8 cellular contexts compared by ENCODE assay signal in the genomic region with DNA sequence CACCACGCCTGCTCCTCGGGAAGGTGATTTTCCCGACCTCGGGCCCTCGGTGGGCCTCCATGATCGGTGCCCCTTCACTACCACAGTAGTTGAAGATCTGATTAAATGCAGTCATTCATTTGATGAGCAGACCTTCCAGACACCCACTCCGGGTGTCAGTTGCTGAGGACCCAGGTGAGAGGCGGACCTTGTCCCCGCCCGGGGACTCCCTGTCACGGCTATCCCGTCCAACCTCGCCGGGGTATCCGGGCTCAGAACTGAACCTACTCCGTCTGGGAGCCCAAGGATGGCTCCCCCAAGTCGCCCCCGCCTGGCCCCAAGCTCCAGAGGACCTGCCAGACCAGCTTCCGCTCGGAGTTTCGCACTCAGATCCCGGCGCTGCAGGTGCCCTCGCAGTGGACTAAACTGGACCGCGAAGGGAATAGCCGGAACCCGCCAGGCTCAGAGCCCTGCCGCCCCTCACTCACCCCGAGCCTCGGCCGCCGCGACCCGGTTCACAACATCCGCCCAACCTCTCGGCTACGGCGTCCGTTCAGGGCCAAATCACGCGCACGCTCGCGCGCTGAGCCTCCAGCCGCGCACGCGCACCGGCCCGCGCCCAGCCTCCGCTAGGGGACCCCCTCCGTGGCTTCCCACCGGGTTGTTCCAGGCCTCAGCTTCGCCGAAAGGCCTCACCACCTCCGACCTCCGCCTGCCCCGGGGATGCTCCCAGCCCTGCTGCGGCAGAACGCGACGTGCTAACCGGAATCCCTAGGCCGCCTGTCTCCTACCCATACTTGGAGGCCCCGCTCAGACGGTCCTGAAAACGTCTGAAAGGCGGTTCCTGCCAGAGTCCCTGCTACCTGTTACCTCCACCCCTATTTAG. TPM values are rescaled to one million over a fixed set of nuclear protein-coding genes. Genes with fewer than 3 reads are reported as not detected.
A peak's percentile ranks its signal among the peaks of the same experiment; 100 is the strongest.
DNase-seq lines count a peak whose midpoint lies in the region; ATAC-seq and TF ChIP-seq lines count a peak whose summit lies in the region.

No MANE protein-coding gene starts in this region.

- peak; percentile 68 for ATAC-seq in HG02571 (IDR thresholded peaks at IDR 0.05; ENCODE audit: unreplicated experiment)
- ATAC-seq in omental fat pad (ENCODE audit: low FRiP score) = peak; percentile 85

- H3K36me3 Mint-ChIP-seq in activated naive CD4-positive, alpha-beta T cell treated with anti-CD3 and anti-CD28 coated beads, Interleukin-2, amount 10 ng/mL, durations not matched to agents 7 days and 5 days = no peaks in the 10 kb centered on the region
- no peaks in the 10 kb centered on the region for H3K36me3 Mint-ChIP-seq in glutamatergic neuron (ENCODE audit: unreplicated experiment)

- H3K4me1 ChIP-seq in SJSA1 (replicated peaks) (peaks cover 18% of the 10 kb centered on the region), testis (peaks cover 27% of the 10 kb centered on the region)

- TF ChIP-seq CTCF in glutamatergic neuron (IDR thresholded peaks at IDR 0.05; ENCODE audit: partially characterized antibody, unreplicated experiment) (peak; percentile 51), omental fat pad (IDR thresholded peaks at IDR 0.05) (no peak), testis (IDR thresholded peaks at IDR 0.05) (peak in 2 of 3 experiments; percentile 27 to 54)

- H3K4me3 ChIP-seq in SJSA1 (peak overlapping the region; percentile 88), testis (peak overlapping the region; percentile 79 to 84)

- H3K27me3 Mint-ChIP-seq in activated naive CD4-positive, alpha-beta T cell treated with anti-CD3 and anti-CD28 coated beads, Interleukin-2, amount 10 ng/mL, durations not matched to agents 7 days and 5 days = peaks cover 30% of the 10 kb centered on the region
- peaks cover 2% of the 10 kb centered on the region for H3K27me3 Mint-ChIP-seq in glutamatergic neuron (ENCODE audit: unreplicated experiment)

- no peak overlapping the region for H3K4me3 Mint-ChIP-seq in activated naive CD4-positive, alpha-beta T cell treated with anti-CD3 and anti-CD28 coated beads, Interleukin-2, amount 10 ng/mL, durations not matched to agents 7 days and 5 days
- no peak overlapping the region for H3K4me3 Mint-ChIP-seq in glutamatergic neuron (ENCODE audit: unreplicated experiment)

- no peaks in the 10 kb centered on the region for H3K9me3 ChIP-seq in SJSA1 (replicated peaks)
- H3K9me3 ChIP-seq in testis = no peaks in the 10 kb centered on the region

- DNase-seq in NAMALWA (ENCODE audit: low spot score) (peak; percentile 99), SJSA1 (ENCODE audit: low read depth in 1 of 2, low spot score in 2 of 2) (peak; percentile 99), glutamatergic neuron (peak; percentile 99), omental fat pad (ENCODE audit: low spot score) (peak; percentile 99), testis (peak; percentile 96)
- DNase-seq in activated naive CD4-positive, alpha-beta T cell treated with anti-CD3 and anti-CD28 coated beads, Interleukin-2, amount 10 ng/mL, durations not matched to agents 7 days and 5 days = peak; percentile 98

- H3K4me1 Mint-ChIP-seq in activated naive CD4-positive, alpha-beta T cell treated with anti-CD3 and anti-CD28 coated beads, Interleukin-2, amount 10 ng/mL, durations not matched to agents 7 days and 5 days = no peaks in the 10 kb centered on the region
- H3K4me1 Mint-ChIP-seq in glutamatergic neuron (ENCODE audit: low read depth, unreplicated experiment) = no peaks in the 10 kb centered on the region

- 1% methylated on average over 63 to 71 of the region's 71 CpGs for whole genome bisulfite sequencing in testis, 2 donors

- H3K27me3 ChIP-seq in SJSA1 (replicated peaks) (no peaks in the 10 kb centered on the region), testis (no peaks in the 10 kb centered on the region)

- TF ChIP-seq POLR2A in GM10847 (IDR thresholded peaks at IDR 0.05; ENCODE audit: extremely low read depth, insufficient read length) = peak; percentile 92
- no peak for TF ChIP-seq POLR2A in testis (IDR thresholded peaks at IDR 0.05)

- CTCF ChIA-PET in activated naive CD4-positive, alpha-beta T cell treated with anti-CD3 and anti-CD28 coated beads, Interleukin-2, amount 10 ng/mL, durations not matched to agents 7 days and 5 days (lab: Charles Lee) = interaction anchor here (0.7 to 1.0 kb wide), 2 partner anchors 13 to 28 kb away, joined by 3 read pairs; no protein-coding TSS in a partner anchor

- no peaks in the 10 kb centered on the region for H3K9me3 Mint-ChIP-seq in activated naive CD4-positive, alpha-beta T cell treated with anti-CD3 and anti-CD28 coated beads, Interleukin-2, amount 10 ng/mL, durations not matched to agents 7 days and 5 days
- no peaks in the 10 kb centered on the region for H3K9me3 Mint-ChIP-seq in glutamatergic neuron (ENCODE audit: unreplicated experiment)

- H3K27ac ChIP-seq in SJSA1 (peak overlapping the region; percentile 56), testis (peak overlapping the region; percentile 79 to 84)

- intact Hi-C loops in testis (cut with DNase I; ENCODE audit: low total_unique reads) = no loop called here

- H3K27ac Mint-ChIP-seq in activated naive CD4-positive, alpha-beta T cell treated with anti-CD3 and anti-CD28 coated beads, Interleukin-2, amount 10 ng/mL, durations not matched to agents 7 days and 5 days = no peak overlapping the region
- H3K27ac Mint-ChIP-seq in glutamatergic neuron (ENCODE audit: unreplicated experiment) = no peak overlapping the region

- peaks cover 3% of the 10 kb centered on the region for H3K36me3 ChIP-seq in SJSA1
- H3K36me3 ChIP-seq in testis (ENCODE audit: low read depth, missing control alignments) = no peaks in the 10 kb centered on the region

RNA-seq across cellular contexts. Expression of a gene that starts 22.3 kb away (rescaled TPM):
- total RNA-seq in SJSA1 (2014; rRNA removed; shearing (Covaris generic)) = under 0.01 and 294 TPM in 2 replicates
- 3,598 TPM for total RNA-seq in glutamatergic neuron (ENCODE audit: unreplicated experiment)
- total RNA-seq in omental fat pad = under 1 TPM; under 0.01 TPM
- total RNA-seq in testis = under 1 TPM; under 0.01 TPM
- 18.9 TPM for polyA plus RNA-seq in testis (ENCODE audit: insufficient read depth, low read depth, low replicate concordance)

RNA-seq across cellular contexts. Expression of a gene that starts 31.0 kb away (rescaled TPM):
- total RNA-seq in SJSA1 (2014; rRNA removed; shearing (Covaris generic)) = 21.1 and 56.6 TPM in 2 replicates
- total RNA-seq in glutamatergic neuron (ENCODE audit: unreplicated experiment) (41.8 TPM), omental fat pad (10 to 100 TPM; 22.9 to 63.6 (median 41.6) TPM), testis (100 to 1,000 TPM in 1 of 2 donors, 10 to 100 TPM in 1; 75.6 to 109 TPM)
- 93.9 TPM for polyA plus RNA-seq in testis (ENCODE audit: insufficient read depth, low read depth, low replicate concordance)

Comparison
In these comparisons a context has a peak if more than half of its experiments do, and no peak if none do; other contexts are left out.
1. Peak in every context shown above with its lines: DNase-seq, ATAC-seq, H3K4me3 ChIP-seq and H3K27ac ChIP-seq.
2. CTCF ChIP-seq: peak in glutamatergic neuron (single experiment) and testis (2 of 3); none in omental fat pad (0 of 3).
3. RNA of a gene that starts 22.3 kb away (total RNA-seq): 3,598 TPM in glutamatergic neuron (single experiment); under 0.01 to 294 TPM in SJSA1, under 0.01 TPM in omental fat pad and under 0.01 TPM in testis; every median in the first group is over 10 times any median in the second.